ENCODE assay signal across 1 cellular context in the genomic region with DNA sequence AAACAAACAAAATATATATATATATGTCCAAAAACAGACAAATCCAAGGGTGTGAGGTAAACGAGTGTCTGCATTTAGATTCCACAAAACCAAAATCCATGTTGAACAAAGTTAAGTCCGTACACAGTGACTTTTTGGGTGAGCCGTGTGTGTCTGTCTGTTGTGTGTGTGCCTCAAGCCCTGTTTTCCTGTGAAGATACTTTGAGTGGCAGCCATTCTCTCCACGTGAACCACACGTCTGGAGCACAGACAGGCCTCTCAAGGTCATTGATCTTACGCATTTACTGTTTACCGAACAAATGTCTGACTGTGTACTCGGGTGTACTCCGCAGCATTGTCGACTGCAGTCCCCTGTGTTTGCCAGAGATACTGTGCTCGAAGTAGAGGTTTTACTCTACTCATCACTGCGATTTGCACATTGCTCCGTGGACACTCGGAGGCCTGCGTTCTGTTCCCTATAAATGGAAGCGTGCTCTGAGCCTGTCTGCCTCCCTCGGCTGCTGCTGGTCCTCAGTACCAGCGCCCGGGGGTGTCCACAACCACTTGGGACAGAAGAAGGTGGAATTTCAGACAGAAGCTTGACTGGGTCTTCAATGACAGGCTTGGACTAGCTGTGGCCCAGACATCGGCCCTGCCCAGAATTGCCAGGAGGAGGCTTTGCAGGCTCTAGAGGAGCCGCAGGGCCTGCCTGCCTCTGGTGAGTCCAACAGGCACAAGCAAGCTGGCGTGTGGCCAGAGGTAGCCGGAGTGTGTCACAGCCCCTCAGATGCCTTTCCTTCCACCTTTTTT.
A peak's percentile ranks its signal among the peaks of the same experiment; 100 is the strongest.
TF ChIP-seq lines count a peak whose summit lies in the region.

No MANE protein-coding gene starts in this region.

TF ChIP-seq in SK-N-SH treated with all-trans-retinoic acid at 6 μM for 48 hours, 23 proteins besides CTCF, POLR2A, EP300 and RAD21:
- TF ChIP-seq ZNF565 (CRISPR knock-in tag; conservative IDR thresholded peaks at IDR 0.05; ENCODE audit: low read depth) (no peak), ZFP3 (CRISPR knock-in tag; IDR thresholded peaks at IDR 0.05) (peak; percentile 90), TCF4 (CRISPR knock-in tag; IDR thresholded peaks at IDR 0.05; ENCODE audit: borderline replicate concordance) (no peak)
- TF ChIP-seq, protein P1, sequence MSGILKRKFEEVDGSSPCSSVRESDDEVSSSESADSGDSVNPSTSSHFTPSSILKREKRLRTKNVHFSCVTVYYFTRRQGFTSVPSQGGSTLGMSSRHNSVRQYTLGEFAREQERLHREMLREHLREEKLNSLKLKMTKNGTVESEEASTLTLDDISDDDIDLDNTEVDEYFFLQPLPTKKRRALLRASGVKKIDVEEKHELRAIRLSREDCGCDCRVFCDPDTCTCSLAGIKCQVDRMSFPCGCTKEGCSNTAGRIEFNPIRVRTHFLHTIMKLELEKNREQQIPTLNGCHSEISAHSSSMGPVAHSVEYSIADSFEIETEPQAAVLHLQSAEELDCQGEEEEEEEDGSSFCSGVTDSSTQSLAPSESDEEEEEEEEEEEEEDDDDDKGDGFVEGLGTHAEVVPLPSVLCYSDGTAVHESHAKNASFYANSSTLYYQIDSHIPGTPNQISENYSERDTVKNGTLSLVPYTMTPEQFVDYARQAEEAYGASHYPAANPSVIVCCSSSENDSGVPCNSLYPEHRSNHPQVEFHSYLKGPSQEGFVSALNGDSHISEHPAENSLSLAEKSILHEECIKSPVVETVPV (CRISPR knock-in tag; IDR thresholded peaks at IDR 0.05): no peak
TF ChIP-seq in SK-N-SH treated with all-trans-retinoic acid at 6 μM for 48 hours: peak in this region for 1.
